8 cellular contexts compared by ENCODE assay signal in the genomic region with DNA sequence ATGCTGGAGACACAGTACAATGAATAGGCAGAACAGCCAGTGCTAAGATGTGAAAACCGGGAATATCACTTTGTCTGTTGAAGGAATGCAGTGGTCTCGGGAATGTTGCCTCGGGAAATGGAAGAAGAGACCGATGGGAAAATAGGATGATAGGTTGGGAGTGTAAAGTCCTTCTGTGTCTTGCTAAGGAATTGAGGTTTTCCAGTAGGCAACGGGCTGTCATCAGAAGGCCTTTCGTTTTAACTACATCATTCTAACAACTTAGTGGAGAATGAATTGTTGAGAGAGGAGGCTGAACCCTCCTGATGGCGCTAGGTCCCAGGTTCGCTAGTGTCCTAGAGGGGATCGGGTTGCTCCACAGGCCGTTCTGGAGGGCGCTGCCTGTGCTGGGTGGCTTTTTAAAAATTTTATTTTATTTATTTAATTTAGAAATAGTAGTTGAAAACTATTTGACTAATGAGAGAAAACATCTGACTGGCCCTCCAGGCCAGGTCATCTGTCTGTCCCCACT. TPM values are rescaled to one million over a fixed set of nuclear protein-coding genes. Genes with fewer than 3 reads are reported as not detected.
A peak's percentile ranks its signal among the peaks of the same experiment; 100 is the strongest.
DNase-seq lines count a peak whose midpoint lies in the region; ATAC-seq and TF ChIP-seq lines count a peak whose summit lies in the region.

No MANE protein-coding gene starts in this region.

- DNase-seq in BJ (ENCODE audit: low read depth) (no peak), H9 (no peak), T-cell (no peak), foreskin fibroblast (peak in 1 of 2 donors; percentile 27), retinal pigment epithelial cell (ENCODE audit: low read depth) (no peak), DMS114 treated with DMSO at 0.1 percent for 48 hours (lab: John Stamatoyannopoulos, UW; ENCODE audit: unreplicated experiment) (no peak)
- DNase-seq in stimulated activated naive CD4-positive, alpha-beta T cell (lab: John Stamatoyannopoulos, UW) = no peak

- H3K9ac ChIP-seq in H9 (ENCODE audit: extremely low read depth, insufficient read length, low read length) = peak overlapping the region; percentile 63

- H3K18ac ChIP-seq in H9 (ENCODE audit: insufficient read length, low read depth, low read length) = no peak overlapping the region

- peaks cover 7% of the 10 kb centered on the region for H3K79me2 ChIP-seq in H9 (ENCODE audit: insufficient read depth, low read length)

- no peak overlapping the region for H3T11ph ChIP-seq in H9 (ENCODE audit: low read length)

- no peaks in the 10 kb centered on the region for H3K79me1 ChIP-seq in H9 (ENCODE audit: insufficient read depth, low read depth, low read length, poor library complexity, severe bottlenecking)

- H3K27me3 ChIP-seq in BJ (ENCODE audit: control insufficient read depth, insufficient read depth, low read length) (no peaks in the 10 kb centered on the region), H9 (ENCODE audit: insufficient read depth, low read length) (no peaks in the 10 kb centered on the region)

- H2BK5ac ChIP-seq in H9 (ENCODE audit: insufficient read length, low read length) = no peak overlapping the region

- H3K27ac Mint-ChIP-seq in H9 = peak overlapping the region; percentile 45 to 97 (median 94)
- H3K27ac Mint-ChIP-seq in T-cell = peak overlapping the region; percentile 46 to 84

- no peak overlapping the region for H3K23ac ChIP-seq in H9 (ENCODE audit: insufficient read length, low read depth, low read length)

- POLR2A ChIA-PET in BJ (lab: Charles Lee) (no interaction called here), T-cell (lab: Charles Lee) (no interaction called here)

- H3K4me1 Mint-ChIP-seq in H9 (peaks cover 8 to 13% of the 10 kb centered on the region in 2 experiments; a peak in 2 of 4 replicates), T-cell (peaks cover 21 to 29% (median 25%) of the 10 kb centered on the region in 3 donors)

- no peak overlapping the region for H2BK120ac ChIP-seq in H9 (ENCODE audit: low read depth, low read length, poor library complexity, severe bottlenecking)

- H4K20me1 ChIP-seq in H9 (ENCODE audit: control insufficient read depth, insufficient read depth, insufficient read length) = no peaks in the 10 kb centered on the region

- no peak overlapping the region for H3K4ac ChIP-seq in H9 (ENCODE audit: low read depth, low read length)

- H3K9me3 Mint-ChIP-seq in H9 (peaks cover 54 to 58% of the 10 kb centered on the region in 2 experiments), T-cell (no peaks in the 10 kb centered on the region)

- H2AK5ac ChIP-seq in H9 (ENCODE audit: insufficient read length, low read length) = no peak overlapping the region

- H3K9me3 ChIP-seq in H9 (ENCODE audit: control insufficient read depth, low read depth, low read length) = peaks cover 27% of the 10 kb centered on the region

- no peak for TF ChIP-seq CTCF in BJ (IDR thresholded peaks at IDR 0.05; ENCODE audit: insufficient read depth, low read depth, low read length)
- no peak for TF ChIP-seq CTCF in H9 (conservative IDR thresholded peaks at IDR 0.05)
- no peak for TF ChIP-seq CTCF in foreskin fibroblast (IDR thresholded peaks at IDR 0.05; ENCODE audit: low read depth, low read length)
- no peak for TF ChIP-seq CTCF in retinal pigment epithelial cell (conservative IDR thresholded peaks at IDR 0.05; ENCODE audit: low read depth, low read length)

- peaks cover 10 to 20% (median 13%) of the 10 kb centered on the region in 3 experiments for H3K36me3 Mint-ChIP-seq in H9 (ENCODE audit: insufficient read depth in 1 of 3, low read depth in 3 of 3)
- peaks cover 6% of the 10 kb centered on the region for H3K36me3 Mint-ChIP-seq in T-cell

- peaks cover 3% of the 10 kb centered on the region for H3K23me2 ChIP-seq in H9 (ENCODE audit: insufficient read length, low read depth, low read length, poor library complexity, severe bottlenecking)

- H3K4me3 Mint-ChIP-seq in H9 (peak overlapping the region; percentile 81 to 92), T-cell (peak overlapping the region; percentile 83 to 97 (median 94))

- no CpG with 5 or more reads among the region's 11 CpGs for WGBS in H9 (ENCODE audit: extremely low coverage, insufficient read length, low lambda C conversion rate)

- no peak overlapping the region for H2AFZ ChIP-seq in H9 (ENCODE audit: low read length)

- no peak overlapping the region for H2BK12ac ChIP-seq in H9 (ENCODE audit: insufficient read length, low read depth, low read length)

- no peak overlapping the region for H4K8ac ChIP-seq in H9 (replicated peaks; ENCODE audit: insufficient read length, low read depth, low read length)

- no peaks in the 10 kb centered on the region; the same call in 1 of the 2 replicates for H3K36me3 ChIP-seq in BJ (ENCODE audit: control insufficient read depth, insufficient read depth, low read length)

- H4K91ac ChIP-seq in H9 (ENCODE audit: insufficient read length, low read depth, low read length) = no peak overlapping the region

- H2BK20ac ChIP-seq in H9 (ENCODE audit: low read depth, low read length, poor library complexity, severe bottlenecking) = no peak overlapping the region

- no peak for ATAC-seq in T-cell (replicated peaks in 1 of 4)
- ATAC-seq in HG03039 (IDR thresholded peaks at IDR 0.05; ENCODE audit: unreplicated experiment) = no peak

- CTCF ChIA-PET in BJ (lab: Yijun Ruan, JAX) = interaction anchor here (0.8 to 1.8 kb wide), 3 partner anchors 9 to 237 kb away, joined by 3 to 6 read pairs (median 4); no protein-coding TSS in a partner anchor
- CTCF ChIA-PET in T-cell (lab: Charles Lee) = interaction anchor here (0.5 to 2.4 kb wide), 10 partner anchors 27 to 1882 kb away, joined by 3 to 11 read pairs (median 3); no protein-coding TSS in a partner anchor

- H3K27me3 Mint-ChIP-seq in H9 (ENCODE audit: low read depth) (no peaks in the 10 kb centered on the region), T-cell (no peaks in the 10 kb centered on the region)

- H2BK15ac ChIP-seq in H9 (ENCODE audit: low read depth, low read length) = no peak overlapping the region

- H4K5ac ChIP-seq in H9 (ENCODE audit: insufficient read length, low read depth, low read length) = no peak overlapping the region

- H3K4me2 ChIP-seq in H9 (ENCODE audit: insufficient read depth, insufficient read length, low read length) = peak overlapping the region; percentile 16

- no peak overlapping the region for H3K14ac ChIP-seq in H9 (ENCODE audit: insufficient read depth, low read length)

- H3K4me1 ChIP-seq in H9 (ENCODE audit: insufficient read depth, low read length) = no peaks in the 10 kb centered on the region

- H3K4me3 ChIP-seq in BJ (ENCODE audit: low read depth, low read length) = peak overlapping the region; percentile 85
- peak overlapping the region; percentile 69 to 79 for H3K4me3 ChIP-seq in foreskin fibroblast (ENCODE audit: low read depth in 1 of 2, low read length in 2 of 2)
- H3K4me3 ChIP-seq in retinal pigment epithelial cell (ENCODE audit: low read length) = peak overlapping the region; percentile 83

- no peak overlapping the region for H3K27ac ChIP-seq in H9 (ENCODE audit: insufficient read length, low read depth, low read length)

- no peak overlapping the region for H3K56ac ChIP-seq in H9 (ENCODE audit: insufficient read length, low read depth, low read length)

RNA-seq across cellular contexts. Expression of a gene that starts 0.7 kb away (rescaled TPM):
- polyA plus RNA-seq in BJ (2011; rRNA removed) = 11.3 and 30.7 TPM in 2 replicates
- 4.1 and 4.3 TPM in 2 replicates for polyA minus RNA-seq in BJ (2011; rRNA and poly(A)+ RNA removed)
- 83.5 and 83.9 TPM in 2 replicates for total RNA-seq in H9 (2021)
- 10 to 100 TPM; 22.6 to 31.8 (median 26.0) TPM for total RNA-seq in T-cell

RNA-seq across cellular contexts. Expression of a gene that starts 47.3 kb away (rescaled TPM):
- polyA plus RNA-seq in BJ (2011; rRNA removed) = 0.26 and 0.29 TPM in 2 replicates
- 0.09 TPM in 1 of 2 replicates, not detected in the other for polyA minus RNA-seq in BJ (2011; rRNA and poly(A)+ RNA removed)
- total RNA-seq in H9 (2021) = 6.8 and 7.2 TPM in 2 replicates
- total RNA-seq in T-cell = 10 to 100 TPM in 3 of 5 donors, 1 to 10 TPM in 2; 5.5 to 13.4 (median 12.8) TPM
